Comparison of ENCODE assay signal across 8 cellular contexts in the genomic region with DNA sequence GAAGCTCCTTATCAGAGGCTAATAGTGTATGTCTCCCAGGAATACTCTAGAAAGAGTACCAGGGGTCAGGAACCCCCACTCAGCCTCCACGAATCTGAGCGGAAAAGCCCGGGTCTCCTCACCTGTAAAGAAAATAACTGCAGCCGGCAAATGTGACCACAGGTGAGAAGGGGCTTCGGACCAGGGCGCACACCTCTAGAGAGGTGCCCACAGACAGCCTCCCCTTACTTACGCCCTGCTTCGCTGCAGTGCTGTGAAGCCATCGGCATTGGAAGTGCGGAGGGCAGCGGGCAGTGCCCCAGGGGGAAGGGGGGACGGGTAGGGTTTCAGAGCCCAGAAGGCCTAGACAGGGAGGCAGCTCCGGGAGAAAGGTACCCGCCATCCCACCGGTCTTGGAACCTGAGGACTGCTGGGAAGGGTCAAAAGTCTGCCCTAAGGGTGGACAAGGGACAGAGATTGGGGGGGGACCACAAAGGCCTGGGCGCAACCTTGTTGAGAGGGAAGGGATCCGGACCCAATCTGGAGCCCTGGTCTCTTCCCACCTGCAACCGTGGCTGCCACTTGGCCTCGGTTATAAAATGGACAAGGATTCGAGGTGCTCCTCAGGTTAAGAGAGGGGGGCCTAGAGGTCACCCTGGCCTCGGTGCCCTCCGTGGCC. TPM values are rescaled to one million over a fixed set of nuclear protein-coding genes. Genes with fewer than 3 reads are reported as not detected.
DNase-seq lines count a peak whose midpoint lies in the region; ATAC-seq and TF ChIP-seq lines count a peak whose summit lies in the region.

No MANE protein-coding gene starts in this region.

- intact Hi-C loops in esophagus squamous epithelium (cut with DNase I): no loop called here

- peak overlapping the region; percentile 96 for H3K4me2 ChIP-seq in OCI-LY3 (ENCODE audit: low read length)

- ATAC-seq in HG02852 (IDR thresholded peaks at IDR 0.05; ENCODE audit: unreplicated experiment): no peak
- ATAC-seq in HG02571 (IDR thresholded peaks at IDR 0.05; ENCODE audit: unreplicated experiment): no peak

- WGBS in esophagus squamous epithelium, 2 donors: 75 to 84% methylated on average over 10 to 19 of the region's 22 CpGs

- peak overlapping the region; percentile 79 for H3K9ac ChIP-seq in OCI-LY3 (ENCODE audit: low read length)

- H3K36me3 ChIP-seq in BJ (ENCODE audit: control insufficient read depth, insufficient read depth, low read length): no peaks in the 10 kb centered on the region
- H3K36me3 ChIP-seq in OCI-LY3 (replicated peaks; ENCODE audit: low read depth, low read length): no peaks in the 10 kb centered on the region
- peaks cover 0 to 7% (median 0%) of the 10 kb centered on the region in 3 donors for H3K36me3 ChIP-seq in esophagus squamous epithelium
- H3K36me3 ChIP-seq in neutrophil: no peaks in the 10 kb centered on the region

- H3K4me3 ChIP-seq in BJ (ENCODE audit: low read depth, low read length): peak overlapping the region; percentile 65
- peak overlapping the region; percentile 89 for H3K4me3 ChIP-seq in OCI-LY3 (ENCODE audit: low read length)
- H3K4me3 ChIP-seq in esophagus squamous epithelium: peak overlapping the region; percentile 47 to 85 (median 69)
- peak overlapping the region; percentile 51 to 75 for H3K4me3 ChIP-seq in neutrophil (ENCODE audit: low read depth in 1 of 2, low read length in 1 of 2)

- CTCF ChIA-PET in BJ (lab: Yijun Ruan, JAX): interaction anchor here (1.4 to 4.9 kb wide), 3 partner anchors 41 to 68 kb away, joined by 5 to 34 read pairs (median 21); no protein-coding TSS in a partner anchor

- H3K27me3 ChIP-seq in BJ (ENCODE audit: control insufficient read depth, insufficient read depth, low read length) (no peaks in the 10 kb centered on the region), OCI-LY3 (ENCODE audit: low read depth, low read length) (peaks cover 21% of the 10 kb centered on the region), esophagus squamous epithelium (peaks cover 0 to 10% (median 0%) of the 10 kb centered on the region in 4 donors), neutrophil (peaks cover 28% of the 10 kb centered on the region)

- H3K4me1 ChIP-seq in OCI-LY3 (ENCODE audit: low read length): peaks cover 14% of the 10 kb centered on the region
- H3K4me1 ChIP-seq in esophagus squamous epithelium: peaks cover 20 to 54% (median 22%) of the 10 kb centered on the region in 3 donors
- peaks cover 15 to 23% of the 10 kb centered on the region in 2 experiments for H3K4me1 ChIP-seq in neutrophil (ENCODE audit: control insufficient read depth in 1 of 2, insufficient read depth in 1 of 2, low read depth in 1 of 2, low read length in 1 of 2)

- DNase-seq in BJ (ENCODE audit: low read depth) (no peak), esophagus squamous epithelium (lab: John Stamatoyannopoulos, UW) (no peak), NCI-H146 (lab: John Stamatoyannopoulos, UW) (no peak), NCI-H226 (no peak)

- TF ChIP-seq POLR2A in esophagus squamous epithelium (IDR thresholded peaks at IDR 0.05): no peak

- H3K9me3 ChIP-seq in OCI-LY3 (ENCODE audit: insufficient read depth, low read length) (no peaks in the 10 kb centered on the region), esophagus squamous epithelium (no peaks in the 10 kb centered on the region), neutrophil (no peaks in the 10 kb centered on the region)

- TF ChIP-seq CTCF in BJ (IDR thresholded peaks at IDR 0.05; ENCODE audit: insufficient read depth, low read depth, low read length): no peak
- no peak for TF ChIP-seq CTCF in OCI-LY3 (IDR thresholded peaks at IDR 0.05; ENCODE audit: low read depth, low read length)
- TF ChIP-seq CTCF in esophagus squamous epithelium (IDR thresholded peaks at IDR 0.05): no peak
- no peak for TF ChIP-seq CTCF in neutrophil (IDR thresholded peaks at IDR 0.05)

- H2AFZ ChIP-seq in OCI-LY3 (ENCODE audit: low read depth, low read length): peak overlapping the region; percentile 91

- no peak overlapping the region for H3K27ac ChIP-seq in OCI-LY3 (ENCODE audit: low read length)
- H3K27ac ChIP-seq in esophagus squamous epithelium: peak overlapping the region in 3 of 4 donors; percentile 54 to 70 (median 63)
- H3K27ac ChIP-seq in neutrophil: no peak overlapping the region

- POLR2A ChIA-PET in BJ (lab: Charles Lee): no interaction called here

- 0 out of 2 replicates have a peak, but pooled peaks cover 4% of the 10 kb centered on the region for H4K20me1 ChIP-seq in OCI-LY3 (ENCODE audit: insufficient read depth, low read length)

- no peaks in the 10 kb centered on the region; the same call in 1 of the 2 replicates for H3K79me2 ChIP-seq in OCI-LY3 (ENCODE audit: low read length)

RNA-seq across cellular contexts. Expression of a gene that starts 0.6 kb away (rescaled TPM):
- polyA plus RNA-seq in BJ (2011; rRNA removed): 7.7 and 13.9 TPM in 2 replicates
- polyA minus RNA-seq in BJ (2011; rRNA and poly(A)+ RNA removed): 6.7 and 7.0 TPM in 2 replicates
- 10 to 100 TPM; 18.1 to 28.8 (median 25.7) TPM for total RNA-seq in esophagus squamous epithelium

Comparison
In these comparisons a context has a peak if more than half of its experiments do, and no peak if none do; other contexts are left out.
1. H3K27ac ChIP-seq: peak in esophagus squamous epithelium (3 of 4); none in OCI-LY3 (single experiment) and neutrophil (single experiment).
2. Peak in every context shown above with its lines, with median percentiles within 50 percentile points of each other: H3K4me3 ChIP-seq.